In genomic region chr16:65749566-65749965, GRCh38 we compare ENCODE assay signal across 20 cellular contexts.
"Had no signal": no experiment of that assay in that cellular context is flagged by ENCODE, and none has a peak within 500 bp of the region (broad histone marks: within the 10 kb centered on the region; RNA-seq: fewer than 3 reads in every experiment).

No MANE protein-coding gene starts in this region.

- H3K9me3 ChIP-seq: mucosa of descending colon, psoas muscle, spleen, tibial artery, upper lobe of left lung, uterus had no signal

- H3K27ac ChIP-seq: coronary artery, hepatocyte, psoas muscle, tibial artery, upper lobe of left lung, uterus had no signal

- H3K4me2 ChIP-seq: hepatocyte had no signal

- H3K36me3 ChIP-seq: spleen, tibial artery, upper lobe of left lung, uterus had no signal

- H2AFZ ChIP-seq: hepatocyte had no signal

- H3K4me1 ChIP-seq: psoas muscle, spleen, tibial artery, upper lobe of left lung, uterus had no signal

- H3K27ac Mint-ChIP-seq: natural killer cell; stimulated activated memory B cell treated with anti-CD40 and anti-IgM and Interleukin-4, amounts not matched to agents 10 μg/mL and 1 μg/mL and 100 μg/mL, for 72 hours; stimulated activated naive CD8-positive, alpha-beta T cell treated with anti-CD3 and anti-CD28 coated beads, Interleukin-15, Interleukin-2, amounts not matched to agents 100 ng/mL and 50 ng/mL, for 24 hours had no signal

- H3K79me2 ChIP-seq: hepatocyte had no signal

- H3K27me3 ChIP-seq: hepatocyte, spleen, tibial artery, upper lobe of left lung, uterus had no signal

- ATAC-seq: left colon; mucosa of descending colon; natural killer cell; psoas muscle; sciatic nerve; stimulated activated memory B cell treated with anti-CD40 and anti-IgM and Interleukin-4, amounts not matched to agents 10 μg/mL and 1 μg/mL and 100 μg/mL, for 72 hours had no signal

- H3K36me3 Mint-ChIP-seq: natural killer cell; stimulated activated memory B cell treated with anti-CD40 and anti-IgM and Interleukin-4, amounts not matched to agents 10 μg/mL and 1 μg/mL and 100 μg/mL, for 72 hours had no signal

- H3K9me3 Mint-ChIP-seq: natural killer cell; stimulated activated naive CD8-positive, alpha-beta T cell treated with anti-CD3 and anti-CD28 coated beads, Interleukin-15, Interleukin-2, amounts not matched to agents 100 ng/mL and 50 ng/mL, for 24 hours had no signal

- H3K4me3 ChIP-seq: coronary artery, hepatocyte, mucosa of descending colon, psoas muscle, spleen, tibial artery, upper lobe of left lung, uterus had no signal

- H3K4me3 Mint-ChIP-seq: natural killer cell; stimulated activated memory B cell treated with anti-CD40 and anti-IgM and Interleukin-4, amounts not matched to agents 10 μg/mL and 1 μg/mL and 100 μg/mL, for 72 hours; stimulated activated naive CD8-positive, alpha-beta T cell treated with anti-CD3 and anti-CD28 coated beads, Interleukin-15, Interleukin-2, amounts not matched to agents 100 ng/mL and 50 ng/mL, for 24 hours had no signal

- DNase-seq: effector CD4-positive, alpha-beta T cell; foreskin melanocyte; head of caudate nucleus; left colon; mesendoderm; mucosa of descending colon; natural killer cell; psoas muscle; spleen; stimulated activated CD4-positive, alpha-beta T cell treated with anti-CD3 and anti-CD28 coated beads, Interleukin-15, amount 100 ng/mL, for 24 hours; stimulated activated CD4-positive, alpha-beta T cell treated with anti-CD3 and anti-CD28 coated beads, Interleukin-1b, Interleukin-23, amount 100 ng/mL, for 48 hours; stimulated activated CD4-positive, alpha-beta T cell treated with anti-CD3 and anti-CD28 coated beads, Interleukin-4, amount 100 ng/mL, for 24 hours; tibial artery; upper lobe of left lung; uterus had no signal

- H3K27me3 Mint-ChIP-seq: stimulated activated memory B cell treated with anti-CD40 and anti-IgM and Interleukin-4, amounts not matched to agents 10 μg/mL and 1 μg/mL and 100 μg/mL, for 72 hours; stimulated activated naive CD8-positive, alpha-beta T cell treated with anti-CD3 and anti-CD28 coated beads, Interleukin-15, Interleukin-2, amounts not matched to agents 100 ng/mL and 50 ng/mL, for 24 hours had no signal

- H3K4me1 Mint-ChIP-seq: natural killer cell; stimulated activated memory B cell treated with anti-CD40 and anti-IgM and Interleukin-4, amounts not matched to agents 10 μg/mL and 1 μg/mL and 100 μg/mL, for 72 hours had no signal
